8 cellular contexts compared by ENCODE assay signal in the genomic region with DNA sequence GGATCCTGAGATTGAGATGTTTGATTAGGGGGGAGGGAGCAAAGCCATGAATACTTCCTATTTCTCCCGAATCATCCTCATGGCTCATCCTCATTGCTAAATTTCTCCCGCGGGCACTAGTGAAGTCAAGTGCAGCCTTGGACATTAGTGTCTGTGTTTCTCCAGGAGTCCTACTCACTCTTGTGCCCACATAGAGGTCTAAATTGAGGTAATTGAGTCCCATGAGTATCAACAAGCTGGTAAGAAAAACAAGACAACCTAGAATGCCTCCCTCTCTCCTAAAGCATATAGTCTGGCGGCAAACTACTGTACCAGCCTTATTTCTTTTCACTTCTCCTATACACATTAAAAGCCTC. TPM values are rescaled to one million over a fixed set of nuclear protein-coding genes. Genes with fewer than 3 reads are reported as not detected.
DNase-seq lines count a peak whose midpoint lies in the region; ATAC-seq and TF ChIP-seq lines count a peak whose summit lies in the region.

No MANE protein-coding gene starts in this region.

- H3K27ac Mint-ChIP-seq in osteocyte (ENCODE audit: unreplicated experiment) = peak overlapping the region; percentile 97

- H3K36me3 ChIP-seq in right atrium auricular region = no peaks in the 10 kb centered on the region
- no peaks in the 10 kb centered on the region for H3K36me3 ChIP-seq in effector memory CD4-positive, alpha-beta T cell (ENCODE audit: control insufficient read depth, insufficient read depth, low read length)

- H3K4me3 Mint-ChIP-seq in osteocyte (ENCODE audit: unreplicated experiment) = peak overlapping the region; percentile 96

- TF ChIP-seq POLR2A in NB4 (IDR thresholded peaks at IDR 0.05; ENCODE audit: extremely low read depth, insufficient read length) = no peak

- DNase-seq in right atrium auricular region (ENCODE audit: low spot score) = no peak
- no peak for DNase-seq in Right ventricle myocardium superior
- DNase-seq in NB4 (ENCODE audit: low read depth) = no peak
- DNase-seq in effector memory CD4-positive, alpha-beta T cell = no peak
- DNase-seq in osteocyte (ENCODE audit: extremely low spot score, unreplicated experiment) = no peak
- no peak for DNase-seq in T1000 (lab: John Stamatoyannopoulos, UW)
- DNase-seq in stimulated activated CD4-positive, alpha-beta T cell treated with anti-CD3 and anti-CD28 coated beads, Interleukin-4, amount 100 ng/mL, for 24 hours = no peak
- no peak for DNase-seq in stimulated activated CD4-positive, alpha-beta T cell treated with anti-CD3 and anti-CD28 coated beads, Interleukin-4, amount 100 ng/mL, for 1 hour

- TF ChIP-seq CTCF in right atrium auricular region (IDR thresholded peaks at IDR 0.05) = no peak
- TF ChIP-seq CTCF in NB4 (IDR thresholded peaks at IDR 0.05; ENCODE audit: low read depth, low read length) = no peak
- no peak for TF ChIP-seq CTCF in osteocyte (IDR thresholded peaks at IDR 0.05)

- no peaks in the 10 kb centered on the region for H3K27me3 Mint-ChIP-seq in osteocyte (ENCODE audit: unreplicated experiment)

- peaks cover 7% of the 10 kb centered on the region for H3K36me3 Mint-ChIP-seq in osteocyte (ENCODE audit: unreplicated experiment)

- H3K4me1 Mint-ChIP-seq in osteocyte (ENCODE audit: unreplicated experiment) = peaks cover 27% of the 10 kb centered on the region

- H3K9me3 Mint-ChIP-seq in osteocyte (ENCODE audit: unreplicated experiment) = no peaks in the 10 kb centered on the region

- no peak for ATAC-seq in Right ventricle myocardium superior (ENCODE audit: poor library complexity)

- H3K27ac ChIP-seq in right atrium auricular region = peak overlapping the region; percentile 77 to 88
- peak overlapping the region; percentile 74 for H3K27ac ChIP-seq in effector memory CD4-positive, alpha-beta T cell (ENCODE audit: insufficient read depth, low read length, poor library complexity, severe bottlenecking)

- H3K9me3 ChIP-seq in right atrium auricular region = no peaks in the 10 kb centered on the region
- H3K9me3 ChIP-seq in effector memory CD4-positive, alpha-beta T cell (ENCODE audit: control insufficient read depth, low read length) = no peaks in the 10 kb centered on the region

- peak overlapping the region; percentile 67 to 73 for H3K4me3 ChIP-seq in right atrium auricular region
- H3K4me3 ChIP-seq in NB4 (ENCODE audit: low read depth, low read length) = peak overlapping the region; percentile 100
- H3K4me3 ChIP-seq in effector memory CD4-positive, alpha-beta T cell (ENCODE audit: insufficient read depth, low read depth, low read length, poor library complexity, severe bottlenecking) = peak overlapping the region; percentile 73

- H3K4me1 ChIP-seq in right atrium auricular region = peaks cover 0 to 25% of the 10 kb centered on the region in 2 donors
- peaks cover 12% of the 10 kb centered on the region for H3K4me1 ChIP-seq in effector memory CD4-positive, alpha-beta T cell (ENCODE audit: control insufficient read depth, insufficient read depth, low read length, poor library complexity, severe bottlenecking)

- intact Hi-C loops in Right ventricle myocardium superior (cut with DNase I) = no loop called here

- H3K27me3 ChIP-seq in right atrium auricular region = no peaks in the 10 kb centered on the region
- H3K27me3 ChIP-seq in effector memory CD4-positive, alpha-beta T cell (replicated peaks; ENCODE audit: control insufficient read depth, insufficient read depth, low read length, poor library complexity, severe bottlenecking) = no peaks in the 10 kb centered on the region

RNA-seq across cellular contexts. Expression of gene CENPQ, which starts 0.4 kb away (rescaled TPM):
- total RNA-seq in right atrium auricular region = 1 to 10 TPM; 2.9 to 5.3 TPM
- 5.1 TPM for total RNA-seq in Right ventricle myocardium superior
- 3.9 and 4.6 TPM in 2 replicates for total RNA-seq in osteocyte

RNA-seq across cellular contexts. Expression of gene MMUT, which starts 0.5 kb away (rescaled TPM):
- total RNA-seq in right atrium auricular region (10 to 100 TPM; 11.9 to 20.1 TPM), Right ventricle myocardium superior (33.9 TPM), osteocyte (23.5 and 23.7 TPM in 2 replicates)

RNA-seq across cellular contexts. Expression of gene GLYATL3, which starts 36.1 kb away (rescaled TPM):
- not detected for total RNA-seq in right atrium auricular region
- total RNA-seq in Right ventricle myocardium superior = not detected
- total RNA-seq in osteocyte = not detected in 2 replicates
